In genomic region chr1:50593515-50593914, GRCh38 we compare ENCODE assay signal across 24 cellular contexts.
"Had no signal": no experiment of that assay in that cellular context is flagged by ENCODE, and none has a peak within 500 bp of the region (broad histone marks: within the 10 kb centered on the region; RNA-seq: fewer than 3 reads in every experiment).

No MANE protein-coding gene starts in this region.

- H3K27me3 Mint-ChIP-seq: naive thymus-derived CD4-positive, alpha-beta T cell; natural killer cell treated with Interleukin-12 subunit alpha and Interleukin-12 subunit beta and Interleukin-15 and Interleukin-18, amount 100 ng/mL, for 72 hours; progenitor cell of endocrine pancreas; stimulated activated naive B cell treated with anti-CD40 and anti-IgM and Interleukin-4, amounts not matched to agents 10 μg/mL and 1 μg/mL and 100 μg/mL, for 72 hours had no signal

- H3K9me3 Mint-ChIP-seq: natural killer cell treated with Interleukin-12 subunit alpha and Interleukin-12 subunit beta and Interleukin-15 and Interleukin-18, amount 100 ng/mL, for 72 hours; stimulated activated naive B cell treated with anti-CD40 and anti-IgM and Interleukin-4, amounts not matched to agents 10 μg/mL and 1 μg/mL and 100 μg/mL, for 72 hours had no signal

- DNase-seq: hippocampal formation; kidney; left colon; left lung; mesendoderm; midbrain; mucosa of descending colon; naive thymus-derived CD4-positive, alpha-beta T cell; ovary; right cardiac atrium; stimulated activated CD4-positive, alpha-beta T cell treated with anti-CD3 and anti-CD28 coated beads, Interleukin-12 subunit alpha, Interleukin-12 subunit beta, amount 100 ng/mL, for 4 hours; stimulated activated CD4-positive, alpha-beta T cell treated with anti-CD3 and anti-CD28 coated beads, Interleukin-15, amount 100 ng/mL, for 24 hours; stimulated activated CD4-positive, alpha-beta T cell treated with anti-CD3 and anti-CD28 coated beads, Interleukin-2, amount 100 ng/mL, for 24 hours; stimulated activated CD4-positive, alpha-beta T cell treated with anti-CD3 and anti-CD28 coated beads, Interleukin-4, amount 100 ng/mL, for 1 hour; stimulated activated naive B cell treated with anti-CD40 and anti-IgM and Interleukin-4, amounts not matched to agents 10 μg/mL and 1 μg/mL and 100 μg/mL, for 72 hours; stimulated activated naive CD8-positive, alpha-beta T cell treated with anti-CD3 and anti-CD28 coated beads, Interleukin-15, Interleukin-2, amounts not matched to agents 100 U/mL and 50 U/mL, for 24 hours; stomach; testis; thyroid gland; transverse colon; upper lobe of left lung had no signal

- H3K4me1 Mint-ChIP-seq: naive thymus-derived CD4-positive, alpha-beta T cell; stimulated activated naive B cell treated with anti-CD40 and anti-IgM and Interleukin-4, amounts not matched to agents 10 μg/mL and 1 μg/mL and 100 μg/mL, for 72 hours had no signal

- H3K4me3 Mint-ChIP-seq: naive thymus-derived CD4-positive, alpha-beta T cell; natural killer cell treated with Interleukin-12 subunit alpha and Interleukin-12 subunit beta and Interleukin-15 and Interleukin-18, amount 100 ng/mL, for 72 hours; stimulated activated naive B cell treated with anti-CD40 and anti-IgM and Interleukin-4, amounts not matched to agents 10 μg/mL and 1 μg/mL and 100 μg/mL, for 72 hours had no signal

- H3K27ac Mint-ChIP-seq: naive thymus-derived CD4-positive, alpha-beta T cell; natural killer cell treated with Interleukin-12 subunit alpha and Interleukin-12 subunit beta and Interleukin-15 and Interleukin-18, amount 100 ng/mL, for 72 hours; progenitor cell of endocrine pancreas; stimulated activated naive B cell treated with anti-CD40 and anti-IgM and Interleukin-4, amounts not matched to agents 10 μg/mL and 1 μg/mL and 100 μg/mL, for 72 hours had no signal

- ATAC-seq: left colon; left lung; mucosa of descending colon; naive thymus-derived CD4-positive, alpha-beta T cell; natural killer cell treated with Interleukin-12 subunit alpha and Interleukin-12 subunit beta and Interleukin-15 and Interleukin-18, amount 100 ng/mL, for 72 hours; right cardiac atrium; sciatic nerve; stimulated activated naive B cell treated with anti-CD40 and anti-IgM and Interleukin-4, amounts not matched to agents 10 μg/mL and 1 μg/mL and 100 μg/mL, for 72 hours; stimulated activated naive CD8-positive, alpha-beta T cell treated with anti-CD3 and anti-CD28 coated beads, Interleukin-15, Interleukin-2, amounts not matched to agents 100 U/mL and 50 U/mL, for 24 hours had no signal
